In the genomic region with DNA sequence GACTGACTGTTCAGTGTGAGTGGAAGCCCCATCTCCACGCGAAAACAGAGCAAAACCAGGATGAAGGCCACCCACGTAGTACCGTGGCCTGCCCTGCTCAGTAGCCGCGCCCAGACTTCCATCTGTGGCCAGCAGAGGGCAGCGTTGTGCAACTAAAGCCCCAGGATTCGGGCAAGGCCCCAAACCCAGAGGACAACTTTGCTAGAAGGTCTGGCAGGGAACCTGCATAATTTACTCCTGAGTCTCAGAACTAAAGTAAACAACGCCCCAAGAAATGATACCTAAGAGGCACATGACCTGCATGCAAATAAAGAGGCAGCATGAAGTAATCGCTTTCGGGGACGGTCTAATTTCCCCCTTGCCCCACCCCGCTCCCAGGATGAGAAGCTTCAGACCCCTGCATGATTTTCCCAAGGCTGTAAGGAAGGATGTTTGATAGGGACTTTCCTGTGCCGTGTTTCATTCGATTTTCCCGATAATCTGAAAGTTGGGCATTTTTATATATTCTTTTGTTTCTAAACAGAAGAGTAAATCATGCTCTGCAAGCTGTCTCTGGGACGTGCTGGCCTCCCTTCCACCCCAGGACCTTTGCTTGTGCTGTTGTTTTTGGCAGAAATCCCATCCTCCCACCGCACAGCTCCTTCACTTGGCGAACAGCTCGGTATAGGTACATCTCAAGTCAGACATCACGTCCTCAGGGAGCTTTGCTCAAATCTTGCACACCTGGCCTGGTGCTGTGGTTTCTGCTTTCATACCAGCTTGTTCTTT, we compare ENCODE assay signal across 8 cellular contexts. TPM values are rescaled to one million over a fixed set of nuclear protein-coding genes. Genes with fewer than 3 reads are reported as not detected.
DNase-seq lines count a peak whose midpoint lies in the region; ATAC-seq and TF ChIP-seq lines count a peak whose summit lies in the region.

No MANE protein-coding gene starts in this region.

- TF ChIP-seq EP300 in stomach (IDR thresholded peaks at IDR 0.05): no peak

- H2BK5ac ChIP-seq in neuronal stem cell (ENCODE audit: low read length): no peak overlapping the region

- no peak overlapping the region for H3K4me3 Mint-ChIP-seq in activated T-helper 1 cell treated with anti-CD3 and anti-CD28 coated beads, Interleukin-12 subunit alpha, Interleukin-12 subunit beta, Interleukin-2, Interleukin-4 antibody, amounts not matched to agents 30 ng/mL and 10 ng/mL and 1 ng/mL, durations not matched to agents 14 hours and 24 hours and 36 hours

- H3K4me2 ChIP-seq in neuronal stem cell (ENCODE audit: insufficient read depth, low read length, poor library complexity, severe bottlenecking): no peak overlapping the region

- no peak overlapping the region for H4K91ac ChIP-seq in neuronal stem cell (ENCODE audit: low read depth, low read length, poor library complexity)

- H3K27me3 Mint-ChIP-seq in activated T-helper 1 cell treated with anti-CD3 and anti-CD28 coated beads, Interleukin-12 subunit alpha, Interleukin-12 subunit beta, Interleukin-2, Interleukin-4 antibody, amounts not matched to agents 30 ng/mL and 10 ng/mL and 1 ng/mL, durations not matched to agents 14 hours and 24 hours and 36 hours (ENCODE audit: insufficient read depth): peaks cover 6% of the 10 kb centered on the region

- no peaks in the 10 kb centered on the region for H3K79me1 ChIP-seq in neuronal stem cell (ENCODE audit: low read depth, low read length)

- no peaks in the 10 kb centered on the region for H3K27me3 ChIP-seq in Peyer's patch
- no peaks in the 10 kb centered on the region for H3K27me3 ChIP-seq in neuronal stem cell (ENCODE audit: control insufficient read depth in 3 of 3, insufficient read depth in 3 of 3, low read depth in 1 of 3, low read length in 3 of 3)
- no peaks in the 10 kb centered on the region for H3K27me3 ChIP-seq in stomach

- in situ Hi-C loops in ACHN (cut with HindIII; ENCODE audit: low pct_ligation_motif_present, low pct_unique_long_range_greater_than_20kb, low sequenced_read_pairs): no loop called here

- no peak overlapping the region for H3K9ac ChIP-seq in neuronal stem cell (ENCODE audit: low read depth, low read length, poor library complexity)

- peak overlapping the region; percentile 54 for H2AFZ ChIP-seq in neuronal stem cell (ENCODE audit: low read length)

- no peak overlapping the region for H2BK15ac ChIP-seq in neuronal stem cell (ENCODE audit: low read length)

- H3K4ac ChIP-seq in neuronal stem cell (ENCODE audit: low read length): no peak overlapping the region

- TF ChIP-seq CTCF in Peyer's patch (IDR thresholded peaks at IDR 0.05) (peak; percentile 79 to 91 (median 88)), fibroblast of the aortic adventitia (IDR thresholded peaks at IDR 0.05; ENCODE audit: insufficient read depth, low read length) (peak; percentile 94), stomach (IDR thresholded peaks at IDR 0.05) (peak in 5 of 7 experiments; percentile 88 to 94 (median 91))

- no peak overlapping the region for H3K18ac ChIP-seq in neuronal stem cell (ENCODE audit: low read length)

- peak; percentile 77 for DNase-seq in ACHN
- DNase-seq in Peyer's patch: peak; percentile 82 to 94 (median 87)
- DNase-seq in activated T-helper 1 cell treated with anti-CD3 and anti-CD28 coated beads, Interleukin-12 subunit alpha, Interleukin-12 subunit beta, Interleukin-2, Interleukin-4 antibody, amounts not matched to agents 30 ng/mL and 10 ng/mL and 1 ng/mL, durations not matched to agents 14 hours and 24 hours and 36 hours (ENCODE audit: low spot score): peak; percentile 70
- DNase-seq in fibroblast of the aortic adventitia (ENCODE audit: low read depth): peak; percentile 91
- peak; percentile 80 for DNase-seq in neuronal stem cell (ENCODE audit: low spot score)
- DNase-seq in stomach: peak; percentile 93

- TF ChIP-seq POLR2A in Peyer's patch (IDR thresholded peaks at IDR 0.05): no peak
- TF ChIP-seq POLR2A in stomach (IDR thresholded peaks at IDR 0.05): no peak

- no peaks in the 10 kb centered on the region for H3K36me3 Mint-ChIP-seq in activated T-helper 1 cell treated with anti-CD3 and anti-CD28 coated beads, Interleukin-12 subunit alpha, Interleukin-12 subunit beta, Interleukin-2, Interleukin-4 antibody, amounts not matched to agents 30 ng/mL and 10 ng/mL and 1 ng/mL, durations not matched to agents 14 hours and 24 hours and 36 hours (ENCODE audit: low read depth)

- no peak overlapping the region for H3K14ac ChIP-seq in neuronal stem cell (ENCODE audit: low read length)

- no peaks in the 10 kb centered on the region for H3K4me1 ChIP-seq in Peyer's patch
- peaks cover 0 to 1% of the 10 kb centered on the region in 2 donors for H3K4me1 ChIP-seq in neuronal stem cell (ENCODE audit: control insufficient read depth in 2 of 2, insufficient read depth in 1 of 2, low read depth in 1 of 2, low read length in 2 of 2)
- H3K4me1 ChIP-seq in stomach: peaks cover 0 to 11% (median 8%) of the 10 kb centered on the region in 4 donors

- H3K4me3 ChIP-seq in Peyer's patch (no peak overlapping the region), fibroblast of the aortic adventitia (ENCODE audit: low read depth, low read length) (no peak overlapping the region), neuronal stem cell (ENCODE audit: low read length in 2 of 2) (no peak overlapping the region), stomach (no peak overlapping the region)

- ATAC-seq in GM18508 (IDR thresholded peaks at IDR 0.05; ENCODE audit: insufficient read depth, unreplicated experiment): peak; percentile 53
- ATAC-seq in HG03565 (IDR thresholded peaks at IDR 0.05; ENCODE audit: unreplicated experiment): peak; percentile 59

- intact Hi-C loops in activated T-helper 1 cell treated with anti-CD3 and anti-CD28 coated beads, Interleukin-12 subunit alpha, Interleukin-12 subunit beta, Interleukin-2, Interleukin-4 antibody, amounts not matched to agents 30 ng/mL and 10 ng/mL and 1 ng/mL, durations not matched to agents 14 hours and 24 hours and 36 hours (cut with micrococcal nuclease): loop anchor here (1.0 kb wide), 7 partner anchors 10 to 239 kb away; partner anchors contain the start of genes HSBP1 and MLYCD
- intact Hi-C loops in stomach (cut with DNase I; ENCODE audit: low total_unique reads): no loop called here

- H3K27ac Mint-ChIP-seq in activated T-helper 1 cell treated with anti-CD3 and anti-CD28 coated beads, Interleukin-12 subunit alpha, Interleukin-12 subunit beta, Interleukin-2, Interleukin-4 antibody, amounts not matched to agents 30 ng/mL and 10 ng/mL and 1 ng/mL, durations not matched to agents 14 hours and 24 hours and 36 hours: no peak overlapping the region

- no CpG with 5 or more reads among the region's 21 CpGs for WGBS in neuronal stem cell (ENCODE audit: extremely low coverage in 2 of 2, insufficient read length in 2 of 2, insufficient replicate concordance in 1 of 2), 2 donors
- WGBS in stomach, 5 donors: 33 to 36% (median 34%) methylated on average over 21 of the region's 21 CpGs

- H3K4me1 Mint-ChIP-seq in activated T-helper 1 cell treated with anti-CD3 and anti-CD28 coated beads, Interleukin-12 subunit alpha, Interleukin-12 subunit beta, Interleukin-2, Interleukin-4 antibody, amounts not matched to agents 30 ng/mL and 10 ng/mL and 1 ng/mL, durations not matched to agents 14 hours and 24 hours and 36 hours (ENCODE audit: low read depth): no peaks in the 10 kb centered on the region

- H3K27ac ChIP-seq in Peyer's patch (no peak overlapping the region), neuronal stem cell (replicated peaks; ENCODE audit: low read length) (no peak overlapping the region), stomach (no peak overlapping the region)

- H3K9me3 ChIP-seq in Peyer's patch (no peaks in the 10 kb centered on the region), neuronal stem cell (replicated peaks in 1 of 2; ENCODE audit: control insufficient read depth in 2 of 2, insufficient read depth in 1 of 2, low read depth in 1 of 2, low read length in 2 of 2) (no peaks in the 10 kb centered on the region), stomach (no peaks in the 10 kb centered on the region)

- H3K36me3 ChIP-seq in Peyer's patch (no peaks in the 10 kb centered on the region), neuronal stem cell (replicated peaks in 1 of 2; ENCODE audit: control insufficient read depth in 2 of 2, insufficient read depth in 2 of 2, low read length in 2 of 2) (no peaks in the 10 kb centered on the region), stomach (no peaks in the 10 kb centered on the region)

- no peak overlapping the region for H2AK5ac ChIP-seq in neuronal stem cell (ENCODE audit: low read depth, low read length)

- H3K23ac ChIP-seq in neuronal stem cell (ENCODE audit: low read depth, low read length, poor library complexity): no peak overlapping the region

- H4K8ac ChIP-seq in neuronal stem cell (ENCODE audit: low read depth, low read length): no peak overlapping the region

- H2BK12ac ChIP-seq in neuronal stem cell (ENCODE audit: low read length): no peak overlapping the region

- H2BK120ac ChIP-seq in neuronal stem cell (ENCODE audit: low read depth, low read length): no peak overlapping the region

- H3K9me3 Mint-ChIP-seq in activated T-helper 1 cell treated with anti-CD3 and anti-CD28 coated beads, Interleukin-12 subunit alpha, Interleukin-12 subunit beta, Interleukin-2, Interleukin-4 antibody, amounts not matched to agents 30 ng/mL and 10 ng/mL and 1 ng/mL, durations not matched to agents 14 hours and 24 hours and 36 hours: no peaks in the 10 kb centered on the region

RNA-seq across cellular contexts. Expression of gene HSBP1, which starts 18.6 kb away (rescaled TPM):
- total RNA-seq in Peyer's patch: 10 to 100 TPM; 12.4 to 19.0 (median 18.1) TPM
- total RNA-seq in activated T-helper 1 cell treated with anti-CD3 and anti-CD28 coated beads, Interleukin-12 subunit alpha, Interleukin-12 subunit beta, Interleukin-2, Interleukin-4 antibody, amounts not matched to agents 30 ng/mL and 10 ng/mL and 1 ng/mL, durations not matched to agents 14 hours and 24 hours and 36 hours: 112 and 115 TPM in 2 replicates
- total RNA-seq in fibroblast of the aortic adventitia (ENCODE audit: low replicate concordance): 19.0 and 77.8 TPM in 2 replicates
- 276 TPM for polyA plus RNA-seq in neuronal stem cell (2013, experiment 1 of 2)
- polyA plus RNA-seq in neuronal stem cell (2013, experiment 2 of 2): 269 TPM
- total RNA-seq in stomach: 10 to 100 TPM in 3 of 5 donors, 1 to 10 TPM in 2; 8.5 to 60.5 (median 29.2) TPM
- polyA plus RNA-seq in stomach: 10 to 100 TPM; 33.8 to 47.2 (median 36.5) TPM
